Comparison of ENCODE assay signal across 14 cellular contexts in genomic region chr9:123742009-123742767, GRCh38.
A peak's percentile ranks its signal among the peaks of the same experiment; 100 is the strongest.
DNase-seq lines count a peak whose midpoint lies in the region; ATAC-seq and TF ChIP-seq lines count a peak whose summit lies in the region.
"Had no signal": no experiment of that assay in that cellular context is flagged by ENCODE, and none has a peak within 500 bp of the region (broad histone marks: within the 10 kb centered on the region; RNA-seq: fewer than 3 reads in every experiment).

No MANE protein-coding gene starts in this region.

- in situ Hi-C loops in HAP-1 (cut with MboI; ENCODE audit: low sequenced_read_pairs), result no loop called here

- H3K27ac ChIP-seq in caudate nucleus (ENCODE audit: low read depth, low read length), result peak overlapping the region; percentile 74

- no peaks in the 10 kb centered on the region for H3K9me3 Mint-ChIP-seq in activated T-helper 2 cell treated with anti-CD3 and anti-CD28 coated beads, Interferon-gamma antibody, Interleukin-2, Interleukin-4, amounts not matched to agents 10 μg/mL and 5 μg/mL and 100 μg/mL, durations not matched to agents 14 hours and 24 hours and 36 hours
- H3K9me3 Mint-ChIP-seq: central memory CD8-positive, alpha-beta T cell had no signal

- TF ChIP-seq CTCF in retinal pigment epithelial cell (conservative IDR thresholded peaks at IDR 0.05; ENCODE audit: low read depth, low read length), result no peak

- intact Hi-C loops in activated T-helper 2 cell treated with anti-CD3 and anti-CD28 coated beads, Interferon-gamma antibody, Interleukin-2, Interleukin-4, amounts not matched to agents 10 μg/mL and 5 μg/mL and 100 μg/mL, durations not matched to agents 14 hours and 24 hours and 36 hours (cut with micrococcal nuclease), result no loop called here

- H3K27me3 Mint-ChIP-seq in activated T-helper 2 cell treated with anti-CD3 and anti-CD28 coated beads, Interferon-gamma antibody, Interleukin-2, Interleukin-4, amounts not matched to agents 10 μg/mL and 5 μg/mL and 100 μg/mL, durations not matched to agents 14 hours and 24 hours and 36 hours (ENCODE audit: low read depth), result peaks cover 3% of the 10 kb centered on the region
- H3K27me3 Mint-ChIP-seq: central memory CD8-positive, alpha-beta T cell had no signal

- H3K4me1 Mint-ChIP-seq in activated T-helper 2 cell treated with anti-CD3 and anti-CD28 coated beads, Interferon-gamma antibody, Interleukin-2, Interleukin-4, amounts not matched to agents 10 μg/mL and 5 μg/mL and 100 μg/mL, durations not matched to agents 14 hours and 24 hours and 36 hours (ENCODE audit: low read depth), result no peaks in the 10 kb centered on the region
- H3K4me1 Mint-ChIP-seq: central memory CD8-positive, alpha-beta T cell had no signal

- H3K4me1 ChIP-seq in HAP-1, result peaks cover 12% of the 10 kb centered on the region
- H3K4me1 ChIP-seq: uterus had no signal

- no peak overlapping the region for H3K27ac Mint-ChIP-seq in activated T-helper 2 cell treated with anti-CD3 and anti-CD28 coated beads, Interferon-gamma antibody, Interleukin-2, Interleukin-4, amounts not matched to agents 10 μg/mL and 5 μg/mL and 100 μg/mL, durations not matched to agents 14 hours and 24 hours and 36 hours

- DNase-seq in HAP-1 (ENCODE audit: low spot score in 2 of 2) (peak; percentile 49 to 60), caudate nucleus (lab: John Stamatoyannopoulos, UW) (peak in 49 of 61 donors; percentile 3 to 83 (median 32)), inferior parietal cortex (ENCODE audit: extremely low spot score) (peak; percentile 50), retinal pigment epithelial cell (ENCODE audit: low read depth) (peak; percentile 99)
- DNase-seq in activated T-helper 2 cell treated with anti-CD3 and anti-CD28 coated beads, Interferon-gamma antibody, Interleukin-2, Interleukin-4, amounts not matched to agents 10 μg/mL and 5 μg/mL and 100 μg/mL, durations not matched to agents 14 hours and 24 hours and 36 hours (ENCODE audit: low spot score), result no peak
- DNase-seq: GOT3; islet precursor cell; SHP77; stimulated activated CD4-positive, alpha-beta T cell treated with anti-CD3 and anti-CD28 coated beads, Interleukin-1b, Interleukin-23, amount 100 ng/mL, for 48 hours; uterus had no signal

- no peak for ATAC-seq in HG03196 (IDR thresholded peaks at IDR 0.05; ENCODE audit: unreplicated experiment)
- ATAC-seq in HG03097 (IDR thresholded peaks at IDR 0.05; ENCODE audit: low FRiP score, unreplicated experiment), result no peak
- no peak for ATAC-seq in GM19463 (IDR thresholded peaks at IDR 0.05; ENCODE audit: unreplicated experiment)

- no peak overlapping the region for H3K4me3 Mint-ChIP-seq in activated T-helper 2 cell treated with anti-CD3 and anti-CD28 coated beads, Interferon-gamma antibody, Interleukin-2, Interleukin-4, amounts not matched to agents 10 μg/mL and 5 μg/mL and 100 μg/mL, durations not matched to agents 14 hours and 24 hours and 36 hours (ENCODE audit: low read depth)
- H3K4me3 Mint-ChIP-seq: central memory CD8-positive, alpha-beta T cell had no signal

- H3K4me3 ChIP-seq in HAP-1 (no peak overlapping the region), retinal pigment epithelial cell (ENCODE audit: low read length) (no peak overlapping the region)
- H3K4me3 ChIP-seq: uterus had no signal

- H3K36me3 ChIP-seq in HAP-1 (replicated peaks), result no peaks in the 10 kb centered on the region
- H3K36me3 ChIP-seq: uterus had no signal

- H3K27me3 ChIP-seq in HAP-1 (ENCODE audit: low read depth), result no peaks in the 10 kb centered on the region
- H3K27me3 ChIP-seq: uterus had no signal

- no peaks in the 10 kb centered on the region for H3K36me3 Mint-ChIP-seq in activated T-helper 2 cell treated with anti-CD3 and anti-CD28 coated beads, Interferon-gamma antibody, Interleukin-2, Interleukin-4, amounts not matched to agents 10 μg/mL and 5 μg/mL and 100 μg/mL, durations not matched to agents 14 hours and 24 hours and 36 hours (ENCODE audit: low read depth)

- H3K9me3 ChIP-seq in HAP-1, result no peaks in the 10 kb centered on the region
- H3K9me3 ChIP-seq: uterus had no signal
